Comparison of ENCODE assay signal across 1 cellular context in the genomic region with DNA sequence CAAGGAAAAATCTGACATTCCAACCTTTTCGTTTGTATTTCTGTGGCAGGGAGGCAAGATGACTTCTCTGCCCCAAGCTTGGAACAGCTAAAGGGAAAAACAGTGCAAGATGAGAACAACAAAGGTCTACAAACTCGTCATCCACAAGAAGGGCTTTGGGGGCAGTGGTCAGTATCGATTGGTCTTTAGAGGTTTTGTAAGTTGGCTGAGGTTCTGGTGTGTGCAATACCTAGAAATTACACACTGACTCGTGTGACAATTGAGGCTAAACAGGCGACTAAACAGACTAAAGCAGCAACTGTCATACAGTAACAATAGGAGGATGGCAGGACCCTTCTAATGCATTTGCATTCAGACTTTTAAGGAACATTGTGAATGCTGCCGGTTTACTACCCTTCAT.
TF ChIP-seq lines count a peak whose summit lies in the region.

No MANE protein-coding gene starts in this region.

TF ChIP-seq in GM23338, 12 proteins besides CTCF, POLR2A, EP300 and RAD21 (continued from another document):
- TF ChIP-seq, protein P1, sequence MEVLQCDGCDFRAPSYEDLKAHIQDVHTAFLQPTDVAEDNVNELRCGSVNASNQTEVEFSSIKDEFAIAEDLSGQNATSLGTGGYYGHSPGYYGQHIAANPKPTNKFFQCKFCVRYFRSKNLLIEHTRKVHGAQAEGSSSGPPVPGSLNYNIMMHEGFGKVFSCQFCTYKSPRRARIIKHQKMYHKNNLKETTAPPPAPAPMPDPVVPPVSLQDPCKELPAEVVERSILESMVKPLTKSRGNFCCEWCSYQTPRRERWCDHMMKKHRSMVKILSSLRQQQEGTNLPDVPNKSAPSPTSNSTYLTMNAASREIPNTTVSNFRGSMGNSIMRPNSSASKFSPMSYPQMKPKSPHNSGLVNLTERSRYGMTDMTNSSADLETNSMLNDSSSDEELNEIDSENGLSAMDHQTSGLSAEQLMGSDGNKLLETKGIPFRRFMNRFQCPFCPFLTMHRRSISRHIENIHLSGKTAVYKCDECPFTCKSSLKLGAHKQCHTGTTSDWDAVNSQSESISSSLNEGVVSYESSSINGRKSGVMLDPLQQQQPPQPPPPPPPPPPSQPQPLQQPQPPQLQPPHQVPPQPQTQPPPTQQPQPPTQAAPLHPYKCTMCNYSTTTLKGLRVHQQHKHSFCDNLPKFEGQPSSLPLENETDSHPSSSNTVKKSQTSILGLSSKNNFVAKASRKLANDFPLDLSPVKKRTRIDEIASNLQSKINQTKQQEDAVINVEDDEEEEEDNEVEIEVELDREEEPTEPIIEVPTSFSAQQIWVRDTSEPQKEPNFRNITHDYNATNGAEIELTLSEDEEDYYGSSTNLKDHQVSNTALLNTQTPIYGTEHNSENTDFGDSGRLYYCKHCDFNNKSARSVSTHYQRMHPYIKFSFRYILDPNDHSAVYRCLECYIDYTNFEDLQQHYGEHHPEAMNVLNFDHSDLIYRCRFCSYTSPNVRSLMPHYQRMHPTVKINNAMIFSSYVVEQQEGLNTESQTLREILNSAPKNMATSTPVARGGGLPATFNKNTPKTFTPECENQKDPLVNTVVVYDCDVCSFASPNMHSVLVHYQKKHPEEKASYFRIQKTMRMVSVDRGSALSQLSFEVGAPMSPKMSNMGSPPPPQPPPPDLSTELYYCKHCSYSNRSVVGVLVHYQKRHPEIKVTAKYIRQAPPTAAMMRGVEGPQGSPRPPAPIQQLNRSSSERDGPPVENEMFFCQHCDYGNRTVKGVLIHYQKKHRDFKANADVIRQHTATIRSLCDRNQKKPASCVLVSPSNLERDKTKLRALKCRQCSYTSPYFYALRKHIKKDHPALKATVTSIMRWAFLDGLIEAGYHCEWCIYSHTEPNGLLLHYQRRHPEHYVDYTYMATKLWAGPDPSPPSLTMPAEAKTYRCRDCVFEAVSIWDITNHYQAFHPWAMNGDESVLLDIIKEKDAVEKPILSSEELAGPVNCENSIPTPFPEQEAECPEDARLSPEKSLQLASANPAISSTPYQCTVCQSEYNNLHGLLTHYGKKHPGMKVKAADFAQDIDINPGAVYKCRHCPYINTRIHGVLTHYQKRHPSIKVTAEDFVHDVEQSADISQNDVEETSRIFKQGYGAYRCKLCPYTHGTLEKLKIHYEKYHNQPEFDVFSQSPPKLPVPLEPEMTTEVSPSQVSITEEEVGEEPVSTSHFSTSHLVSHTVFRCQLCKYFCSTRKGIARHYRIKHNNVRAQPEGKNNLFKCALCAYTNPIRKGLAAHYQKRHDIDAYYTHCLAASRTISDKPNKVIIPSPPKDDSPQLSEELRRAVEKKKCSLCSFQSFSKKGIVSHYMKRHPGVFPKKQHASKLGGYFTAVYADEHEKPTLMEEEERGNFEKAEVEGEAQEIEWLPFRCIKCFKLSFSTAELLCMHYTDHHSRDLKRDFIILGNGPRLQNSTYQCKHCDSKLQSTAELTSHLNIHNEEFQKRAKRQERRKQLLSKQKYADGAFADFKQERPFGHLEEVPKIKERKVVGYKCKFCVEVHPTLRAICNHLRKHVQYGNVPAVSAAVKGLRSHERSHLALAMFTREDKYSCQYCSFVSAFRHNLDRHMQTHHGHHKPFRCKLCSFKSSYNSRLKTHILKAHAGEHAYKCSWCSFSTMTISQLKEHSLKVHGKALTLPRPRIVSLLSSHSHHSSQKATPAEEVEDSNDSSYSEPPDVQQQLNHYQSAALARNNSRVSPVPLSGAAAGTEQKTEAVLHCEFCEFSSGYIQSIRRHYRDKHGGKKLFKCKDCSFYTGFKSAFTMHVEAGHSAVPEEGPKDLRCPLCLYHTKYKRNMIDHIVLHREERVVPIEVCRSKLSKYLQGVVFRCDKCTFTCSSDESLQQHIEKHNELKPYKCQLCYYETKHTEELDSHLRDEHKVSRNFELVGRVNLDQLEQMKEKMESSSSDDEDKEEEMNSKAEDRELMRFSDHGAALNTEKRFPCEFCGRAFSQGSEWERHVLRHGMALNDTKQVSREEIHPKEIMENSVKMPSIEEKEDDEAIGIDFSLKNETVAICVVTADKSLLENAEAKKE (CRISPR knock-in tag; IDR thresholded peaks at IDR 0.05), result no peak
- TF ChIP-seq ZNF114 (CRISPR knock-in tag; IDR thresholded peaks at IDR 0.05), result no peak
- TF ChIP-seq STAT1 (IDR thresholded peaks at IDR 0.05; ENCODE audit: unreplicated experiment), result no peak
- TF ChIP-seq POLR2AphosphoS5 (IDR thresholded peaks at IDR 0.05; ENCODE audit: low read depth), result no peak
